ENCODE assay signal across 8 cellular contexts in the genomic region with DNA sequence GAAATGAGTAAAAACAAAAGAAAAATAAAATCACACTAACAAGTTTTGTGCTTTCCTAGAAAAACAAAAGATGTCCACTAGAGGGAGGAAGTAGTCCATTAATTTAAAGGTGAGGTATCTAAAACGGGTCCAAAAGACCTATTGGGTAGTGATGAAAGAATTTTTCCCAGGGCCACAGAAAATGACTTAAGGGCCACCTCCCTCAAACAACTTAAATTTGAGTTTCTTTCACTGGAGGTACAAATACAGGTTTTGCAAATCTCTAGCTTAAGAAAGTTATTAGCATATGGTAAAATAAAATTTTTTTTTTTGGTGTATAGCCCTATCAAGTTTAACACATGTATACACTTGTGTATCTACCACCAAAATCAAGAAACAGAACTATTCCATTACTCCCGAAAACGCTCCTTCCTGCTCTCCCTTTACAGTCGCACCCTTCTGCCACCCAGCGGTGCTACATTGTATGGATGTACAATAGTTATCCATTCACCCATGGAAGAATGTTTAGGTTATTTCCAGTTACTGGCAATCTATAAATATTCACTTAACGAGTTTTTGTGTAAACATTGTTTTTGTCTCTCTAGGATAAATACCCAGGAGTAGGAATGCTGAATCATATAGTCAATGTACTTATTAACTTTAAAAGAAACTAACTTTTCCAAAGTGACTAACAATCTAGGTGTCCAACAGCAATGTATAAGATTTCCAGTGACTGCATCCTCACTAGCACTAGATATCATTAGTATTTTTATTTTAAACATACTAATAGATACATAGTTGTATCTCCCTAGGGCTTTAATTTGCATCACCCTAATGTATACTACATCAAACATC. TPM values are rescaled to one million over a fixed set of nuclear protein-coding genes. Genes with fewer than 3 reads are reported as not detected.
DNase-seq lines count a peak whose midpoint lies in the region; ATAC-seq, FAIRE-seq and TF ChIP-seq lines count a peak whose summit lies in the region.

No MANE protein-coding gene starts in this region.

- dilution Hi-C loops in IMR-90 (cut with HindIII; ENCODE audit: low sequenced_read_pairs, unreplicated experiment), result no loop called here

- TF ChIP-seq CTCF in IMR-90 (conservative IDR thresholded peaks at IDR 0.05; ENCODE audit: low read depth, low read length), result peak; percentile 63

- no peak overlapping the region for H3K4ac ChIP-seq in IMR-90 (ENCODE audit: low read depth, low read length)

- DNase-seq in NCI-H1417 (lab: John Stamatoyannopoulos, UW) (peak in 2 of 3 experiments; percentile 38 to 50), NCI-H1417 treated with DMSO at 0.1 percent for 48 hours (lab: John Stamatoyannopoulos, UW) (no peak), IMR-90 (peak; percentile 58), amniotic epithelial cell (ENCODE audit: low read depth) (peak; percentile 61)
- no peak for DNase-seq in stimulated activated naive CD4-positive, alpha-beta T cell treated with Interleukin-2 at 50 U/mL for 16 hours (lab: John Stamatoyannopoulos, UW)
- DNase-seq in central memory CD4-positive, alpha-beta T cell, result no peak

- FAIRE-seq in islet of Langerhans (lab: Jason Lieb, UNC), result peak; percentile 95

- H3K27me3 ChIP-seq in IMR-90 (ENCODE audit: control insufficient read depth, insufficient read depth, low read length), result no peaks in the 10 kb centered on the region

- no peak overlapping the region for H2BK20ac ChIP-seq in IMR-90 (ENCODE audit: low read depth, low read length)

- no peak overlapping the region for H2AK9ac ChIP-seq in IMR-90 (replicated peaks; ENCODE audit: low read depth, low read length, poor library complexity)

- no peak overlapping the region for H3K18ac ChIP-seq in IMR-90 (ENCODE audit: low read depth, low read length)

- TF ChIP-seq RAD21 in IMR-90 (IDR thresholded peaks at IDR 0.05; ENCODE audit: low read length), result peak; percentile 52

- H2BK15ac ChIP-seq in IMR-90 (ENCODE audit: low read depth, low read length), result no peak overlapping the region

- H3K23ac ChIP-seq in IMR-90 (ENCODE audit: low read depth, low read length), result no peak overlapping the region

- H3K9me3 ChIP-seq in IMR-90 (ENCODE audit: control insufficient read depth, insufficient read depth, low read length), result no peaks in the 10 kb centered on the region

- intact Hi-C loops in IMR-90 (cut with micrococcal nuclease), result loop anchor here (1.0 to 10.0 kb wide), 6 partner anchors 19 to 1465 kb away; partner anchors contain the start of genes ERCC8, NDUFAF2 and ZSWIM6

- no peaks in the 10 kb centered on the region for H4K20me1 ChIP-seq in IMR-90 (ENCODE audit: insufficient read depth, low read length)

- peaks cover 6% of the 10 kb centered on the region; the same call in 1 of the 2 replicates for H3K4me1 ChIP-seq in IMR-90 (ENCODE audit: control insufficient read depth, insufficient read depth, low read length)

- no TSS peak for BruUV-seq in IMR-90 (replicated peaks; lab: Mats Ljungman, UMichigan)

- H3K4me3 ChIP-seq in IMR-90 (ENCODE audit: insufficient read depth, low read depth, low read length), result no peak overlapping the region

- H4K91ac ChIP-seq in IMR-90 (ENCODE audit: insufficient read depth, low read depth, low read length), result no peak overlapping the region

- no peak overlapping the region for H3K9ac ChIP-seq in IMR-90 (ENCODE audit: low read depth, low read length)

- H4K8ac ChIP-seq in IMR-90 (ENCODE audit: low read depth in 2 of 2, low read length in 2 of 2), result peak overlapping the region in 1 of 2 experiments; percentile 18; a peak in 1 of 4 replicates

- H3K36me3 ChIP-seq in IMR-90 (ENCODE audit: control insufficient read depth, insufficient read depth, low read length), result no peaks in the 10 kb centered on the region

- H4K5ac ChIP-seq in IMR-90 (ENCODE audit: low read depth, low read length), result peak overlapping the region; percentile 22; the same call in 1 of the 2 replicates

- H3K56ac ChIP-seq in IMR-90 (ENCODE audit: extremely low read depth, insufficient read depth, low read length), result no peak overlapping the region

- peak overlapping the region; percentile 50; the same call in 1 of the 2 replicates for H3K14ac ChIP-seq in IMR-90 (replicated peaks; ENCODE audit: low read depth, low read length)

- no peak for TF ChIP-seq POLR2A in IMR-90 (IDR thresholded peaks at IDR 0.05; ENCODE audit: low read depth, low read length)

- H3K27ac ChIP-seq in IMR-90 (ENCODE audit: insufficient read depth, low read length), result peak overlapping the region; percentile 29; the same call in 1 of the 2 replicates

- H3K4me2 ChIP-seq in IMR-90 (ENCODE audit: low read depth, low read length), result peak overlapping the region; percentile 36

- POLR2A ChIA-PET in IMR-90 (lab: Charles Lee; ENCODE audit: unreplicated experiment), result no interaction called here

- H3K79me1 ChIP-seq in IMR-90 (ENCODE audit: low read depth in 1 of 2, low read length in 2 of 2), result peaks cover 19 to 29% of the 10 kb centered on the region in 2 experiments

- no peak overlapping the region for H2BK120ac ChIP-seq in IMR-90 (ENCODE audit: low read depth, low read length)

- CTCF ChIA-PET in IMR-90 (lab: Yijun Ruan, JAX), result interaction anchor here (0.8 to 1.2 kb wide), 5 partner anchors 9 to 1075 kb away, joined by 3 to 4 read pairs (median 4); partner anchors contain the start of gene DEPDC1B

- no peak overlapping the region for H2AFZ ChIP-seq in IMR-90 (replicated peaks; ENCODE audit: low read length, poor library complexity)

- H3K9me1 ChIP-seq in IMR-90 (ENCODE audit: insufficient read depth, low read length), result peaks cover 7% of the 10 kb centered on the region; the same call in 1 of the 2 replicates

- in situ Hi-C loops in IMR-90 (cut with MboI; ENCODE audit: low sequenced_read_pairs), result loop anchor here (10.0 to 25.0 kb wide), 3 partner anchors 484 to 863 kb away; partner anchors contain the start of gene SMIM15

- H2AK5ac ChIP-seq in IMR-90 (ENCODE audit: low read depth, low read length), result no peak overlapping the region

- H2BK5ac ChIP-seq in IMR-90 (ENCODE audit: low read depth, low read length, poor library complexity, severe bottlenecking), result no peak overlapping the region

- peak; percentile 65 for ATAC-seq in GM19035 (IDR thresholded peaks at IDR 0.05; ENCODE audit: unreplicated experiment)
- peak; percentile 68 for ATAC-seq in IMR-90 (ENCODE audit: low read depth)

- WGBS in IMR-90 (ENCODE audit: extremely low coverage in 2 of 2, insufficient read length in 1 of 2), 2 experiments, result no CpG with 5 or more reads among the region's 6 CpGs

TF ChIP-seq in IMR-90, 13 proteins besides CTCF, POLR2A, EP300 and RAD21:
- TF ChIP-seq, protein P1, sequence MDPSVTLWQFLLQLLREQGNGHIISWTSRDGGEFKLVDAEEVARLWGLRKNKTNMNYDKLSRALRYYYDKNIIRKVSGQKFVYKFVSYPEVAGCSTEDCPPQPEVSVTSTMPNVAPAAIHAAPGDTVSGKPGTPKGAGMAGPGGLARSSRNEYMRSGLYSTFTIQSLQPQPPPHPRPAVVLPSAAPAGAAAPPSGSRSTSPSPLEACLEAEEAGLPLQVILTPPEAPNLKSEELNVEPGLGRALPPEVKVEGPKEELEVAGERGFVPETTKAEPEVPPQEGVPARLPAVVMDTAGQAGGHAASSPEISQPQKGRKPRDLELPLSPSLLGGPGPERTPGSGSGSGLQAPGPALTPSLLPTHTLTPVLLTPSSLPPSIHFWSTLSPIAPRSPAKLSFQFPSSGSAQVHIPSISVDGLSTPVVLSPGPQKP (IDR thresholded peaks at IDR 0.05; ENCODE audit: borderline replicate concordance, low read depth, low read length), result no peak
- TF ChIP-seq SMC3 (IDR thresholded peaks at IDR 0.05; ENCODE audit: low read depth, low read length) (peak; percentile 35), NFE2L2 (IDR thresholded peaks at IDR 0.05; ENCODE audit: low read depth, low read length) (no peak), FOS (IDR thresholded peaks at IDR 0.05; ENCODE audit: low read depth, low read length) (no peak)
- TF ChIP-seq, protein P2, sequence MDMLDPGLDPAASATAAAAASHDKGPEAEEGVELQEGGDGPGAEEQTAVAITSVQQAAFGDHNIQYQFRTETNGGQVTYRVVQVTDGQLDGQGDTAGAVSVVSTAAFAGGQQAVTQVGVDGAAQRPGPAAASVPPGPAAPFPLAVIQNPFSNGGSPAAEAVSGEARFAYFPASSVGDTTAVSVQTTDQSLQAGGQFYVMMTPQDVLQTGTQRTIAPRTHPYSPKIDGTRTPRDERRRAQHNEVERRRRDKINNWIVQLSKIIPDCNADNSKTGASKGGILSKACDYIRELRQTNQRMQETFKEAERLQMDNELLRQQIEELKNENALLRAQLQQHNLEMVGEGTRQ (IDR thresholded peaks at IDR 0.05; ENCODE audit: low read depth, low read length), result no peak

RNA-seq across cellular contexts. Expression of gene DEPDC1B, which starts 21.9 kb away (rescaled TPM):
- 9.3 and 10.0 TPM in 2 replicates for total RNA-seq in IMR-90 (2012; rRNA removed)
- polyA plus RNA-seq in IMR-90 (2012; rRNA removed), result 4.4 and 4.6 TPM in 2 replicates
- 0.89 and 1.3 TPM in 2 replicates for polyA plus RNA-seq in IMR-90 (2012; cell fraction: cytosol; rRNA removed)
- 0.86 and 2.4 TPM in 2 replicates for polyA plus RNA-seq in IMR-90 (2012; cell fraction: nucleus; rRNA removed; ENCODE audit: low replicate concordance)

Comparison
In these comparisons a context has a peak if more than half of its experiments do, and no peak if none do; other contexts are left out.
1. DNase-seq: peak in NCI-H1417 (2 of 3), IMR-90 (single experiment) and amniotic epithelial cell (single experiment); none in NCI-H1417 treated with DMSO at 0.1 percent for 48 hours (single experiment), stimulated activated naive CD4-positive, alpha-beta T cell treated with Interleukin-2 at 50 U/mL for 16 hours (single experiment) and central memory CD4-positive, alpha-beta T cell (single experiment).